In the genomic region with DNA sequence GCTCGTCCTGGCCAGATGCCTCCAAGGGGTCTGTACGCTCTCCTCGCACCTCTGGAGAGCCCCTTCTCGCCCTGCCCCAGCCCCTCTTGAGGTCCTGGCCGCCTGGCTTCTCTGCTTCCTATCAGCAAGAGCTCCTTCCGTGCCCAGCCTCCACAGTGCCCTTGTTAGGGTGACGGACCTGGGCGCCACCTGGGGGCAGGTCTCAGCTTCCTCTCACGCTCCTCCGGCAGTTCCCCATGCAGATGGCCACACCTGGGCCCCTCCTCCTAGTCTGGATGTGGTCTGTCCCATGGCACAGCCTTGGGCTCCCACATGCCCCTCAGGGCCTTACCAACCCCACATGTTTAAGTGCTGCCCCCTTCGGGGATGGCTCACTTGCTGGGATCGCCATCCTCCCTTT, we compare ENCODE assay signal across 19 cellular contexts. TPM values are rescaled to one million over a fixed set of nuclear protein-coding genes. Genes with fewer than 3 reads are reported as not detected.
"Had no signal": no experiment of that assay in that cellular context is flagged by ENCODE, and none has a peak within 500 bp of the region (broad histone marks: within the 10 kb centered on the region; RNA-seq: fewer than 3 reads in every experiment).

No MANE protein-coding gene starts in this region.

RNA-seq across cellular contexts. Expression of gene TMEM191B, which starts 6.7 kb away (rescaled TPM):
- total RNA-seq: activated naive CD4-positive, alpha-beta T cell treated with anti-CD3 and anti-CD28 coated beads for 36 hours; activated T-helper 1 cell treated with anti-CD3 and anti-CD28 coated beads, Interleukin-12 subunit alpha, Interleukin-12 subunit beta, Interleukin-2, Interleukin-4 antibody, amounts not matched to agents 30 ng/mL and 10 ng/mL and 1 ng/mL, durations not matched to agents 14 hours and 24 hours and 36 hours; aorta; ascending aorta had no signal

RNA-seq across cellular contexts. Expression of gene GGTLC3, which starts 16.4 kb away (rescaled TPM):
- total RNA-seq: activated naive CD4-positive, alpha-beta T cell treated with anti-CD3 and anti-CD28 coated beads for 36 hours; activated naive CD4-positive, alpha-beta T cell treated with anti-CD3 and anti-CD28 coated beads, Interleukin-2, amount 50 U/mL, for 72 hours; activated naive CD8-positive, alpha-beta T cell treated with anti-CD3 and anti-CD28 coated beads for 36 hours; activated naive CD8-positive, alpha-beta T cell treated with anti-CD3 and anti-CD28 coated beads, Interleukin-2, amount 10 ng/mL, durations not matched to agents 7 days and 5 days; activated T-cell treated with anti-CD3 and anti-CD28 coated beads, Interleukin-2, amount 50 U/mL, for 4 hours; activated T-cell treated with anti-CD3 and anti-CD28 coated beads, Interleukin-2, amount 50 U/mL, for 72 hours; activated T-helper 1 cell treated with anti-CD3 and anti-CD28 coated beads, Interleukin-12 subunit alpha, Interleukin-12 subunit beta, Interleukin-2, Interleukin-4 antibody, amounts not matched to agents 30 ng/mL and 10 ng/mL and 1 ng/mL, durations not matched to agents 14 hours and 24 hours and 36 hours; activated T-helper 17 cell treated with anti-CD3 and anti-CD28 coated beads, Interleukin-2, amount 50 U/mL, for 72 hours; activated T-helper 2 cell treated with anti-CD3 and anti-CD28 coated beads, Interferon-gamma antibody, Interleukin-2, Interleukin-4, amounts not matched to agents 10 μg/mL and 5 μg/mL and 100 μg/mL, durations not matched to agents 14 hours and 24 hours and 36 hours; adrenal gland; aorta; ascending aorta; astrocyte; body of pancreas; breast epithelium; bronchial epithelial cell; cardiac septum; cerebellum had no signal
- polyA plus RNA-seq: adipose tissue, aorta had no signal
